Comparison of ENCODE assay signal across 1 cellular context in the genomic region with DNA sequence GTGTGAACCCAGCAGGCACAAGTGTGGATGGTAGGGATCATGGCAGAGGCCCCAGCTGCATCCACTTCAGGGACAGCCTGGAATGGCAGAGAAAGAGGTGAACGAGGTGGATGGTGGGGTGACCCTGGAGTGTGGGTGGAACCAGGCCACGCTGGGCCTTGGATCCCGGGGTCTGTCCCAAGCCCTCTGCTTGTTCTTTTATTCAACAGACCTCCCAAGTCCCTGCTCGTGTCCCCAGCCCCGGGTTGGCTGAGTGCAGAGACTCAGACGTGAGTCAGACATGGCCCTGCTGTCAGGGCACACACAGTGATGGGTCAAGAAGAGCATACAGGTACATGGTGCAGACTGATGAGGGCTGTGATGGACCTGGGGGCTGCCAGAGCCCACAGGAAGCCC.
TF ChIP-seq lines count a peak whose summit lies in the region.

No MANE protein-coding gene starts in this region.

TF ChIP-seq in HCT116, 20 proteins besides CTCF, POLR2A, EP300 and RAD21 (continued from another document):
- TF ChIP-seq, protein P1, sequence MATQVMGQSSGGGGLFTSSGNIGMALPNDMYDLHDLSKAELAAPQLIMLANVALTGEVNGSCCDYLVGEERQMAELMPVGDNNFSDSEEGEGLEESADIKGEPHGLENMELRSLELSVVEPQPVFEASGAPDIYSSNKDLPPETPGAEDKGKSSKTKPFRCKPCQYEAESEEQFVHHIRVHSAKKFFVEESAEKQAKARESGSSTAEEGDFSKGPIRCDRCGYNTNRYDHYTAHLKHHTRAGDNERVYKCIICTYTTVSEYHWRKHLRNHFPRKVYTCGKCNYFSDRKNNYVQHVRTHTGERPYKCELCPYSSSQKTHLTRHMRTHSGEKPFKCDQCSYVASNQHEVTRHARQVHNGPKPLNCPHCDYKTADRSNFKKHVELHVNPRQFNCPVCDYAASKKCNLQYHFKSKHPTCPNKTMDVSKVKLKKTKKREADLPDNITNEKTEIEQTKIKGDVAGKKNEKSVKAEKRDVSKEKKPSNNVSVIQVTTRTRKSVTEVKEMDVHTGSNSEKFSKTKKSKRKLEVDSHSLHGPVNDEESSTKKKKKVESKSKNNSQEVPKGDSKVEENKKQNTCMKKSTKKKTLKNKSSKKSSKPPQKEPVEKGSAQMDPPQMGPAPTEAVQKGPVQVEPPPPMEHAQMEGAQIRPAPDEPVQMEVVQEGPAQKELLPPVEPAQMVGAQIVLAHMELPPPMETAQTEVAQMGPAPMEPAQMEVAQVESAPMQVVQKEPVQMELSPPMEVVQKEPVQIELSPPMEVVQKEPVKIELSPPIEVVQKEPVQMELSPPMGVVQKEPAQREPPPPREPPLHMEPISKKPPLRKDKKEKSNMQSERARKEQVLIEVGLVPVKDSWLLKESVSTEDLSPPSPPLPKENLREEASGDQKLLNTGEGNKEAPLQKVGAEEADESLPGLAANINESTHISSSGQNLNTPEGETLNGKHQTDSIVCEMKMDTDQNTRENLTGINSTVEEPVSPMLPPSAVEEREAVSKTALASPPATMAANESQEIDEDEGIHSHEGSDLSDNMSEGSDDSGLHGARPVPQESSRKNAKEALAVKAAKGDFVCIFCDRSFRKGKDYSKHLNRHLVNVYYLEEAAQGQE (IDR thresholded peaks at IDR 0.05; ENCODE audit: low read depth): no peak
- TF ChIP-seq FOSL1 (IDR thresholded peaks at IDR 0.05; ENCODE audit: low read depth): no peak
TF ChIP-seq in HCT116: peak in this region for 0.
